Comparison of ENCODE assay signal across 1 cellular context in genomic region chr2:229714736-229715541, GRCh38.
TF ChIP-seq lines count a peak whose summit lies in the region.

No MANE protein-coding gene starts in this region.

TF ChIP-seq in HepG2, 621 proteins besides CTCF, POLR2A, EP300 and RAD21 (continued from another document and continues in another):
- TF ChIP-seq, protein P1, sequence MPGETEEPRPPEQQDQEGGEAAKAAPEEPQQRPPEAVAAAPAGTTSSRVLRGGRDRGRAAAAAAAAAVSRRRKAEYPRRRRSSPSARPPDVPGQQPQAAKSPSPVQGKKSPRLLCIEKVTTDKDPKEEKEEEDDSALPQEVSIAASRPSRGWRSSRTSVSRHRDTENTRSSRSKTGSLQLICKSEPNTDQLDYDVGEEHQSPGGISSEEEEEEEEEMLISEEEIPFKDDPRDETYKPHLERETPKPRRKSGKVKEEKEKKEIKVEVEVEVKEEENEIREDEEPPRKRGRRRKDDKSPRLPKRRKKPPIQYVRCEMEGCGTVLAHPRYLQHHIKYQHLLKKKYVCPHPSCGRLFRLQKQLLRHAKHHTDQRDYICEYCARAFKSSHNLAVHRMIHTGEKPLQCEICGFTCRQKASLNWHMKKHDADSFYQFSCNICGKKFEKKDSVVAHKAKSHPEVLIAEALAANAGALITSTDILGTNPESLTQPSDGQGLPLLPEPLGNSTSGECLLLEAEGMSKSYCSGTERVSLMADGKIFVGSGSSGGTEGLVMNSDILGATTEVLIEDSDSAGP (CRISPR knock-in tag; IDR thresholded peaks at IDR 0.05; ENCODE audit: borderline replicate concordance), result no peak
- TF ChIP-seq ZNF605 (CRISPR knock-in tag; IDR thresholded peaks at IDR 0.05) (peak; percentile 25; the same call in 1 of the 2 replicates), ZNF550 (CRISPR knock-in tag; IDR thresholded peaks at IDR 0.05; ENCODE audit: borderline replicate concordance) (no peak), KDM5B (CRISPR knock-in tag; IDR thresholded peaks at IDR 0.05; ENCODE audit: borderline replicate concordance) (peak; percentile 75; the same call in 1 of the 2 replicates), ZNF652 (CRISPR knock-in tag; IDR thresholded peaks at IDR 0.05; ENCODE audit: borderline replicate concordance, low read depth) (no peak), MTF1 (CRISPR knock-in tag; IDR thresholded peaks at IDR 0.05) (no peak), ZNF883 (CRISPR knock-in tag; IDR thresholded peaks at IDR 0.05; ENCODE audit: not compliant biosample characterization) (no peak), GFI1 (CRISPR knock-in tag; IDR thresholded peaks at IDR 0.05; ENCODE audit: borderline replicate concordance) (0 out of 2 replicates have a peak, but pooled peaks have one; percentile 35), CEBPB (IDR thresholded peaks at IDR 0.05; ENCODE audit: borderline replicate concordance, low read depth, low read length) (no peak), ZNF382 (CRISPR knock-in tag; IDR thresholded peaks at IDR 0.05; ENCODE audit: borderline replicate concordance) (no peak), BCL6 (CRISPR knock-in tag; IDR thresholded peaks at IDR 0.05) (peak; percentile 97), PPARG (CRISPR knock-in tag; conservative IDR thresholded peaks at IDR 0.05) (no peak), HIVEP1 (CRISPR knock-in tag; IDR thresholded peaks at IDR 0.05) (peak; percentile 50; the same call in 1 of the 2 replicates), XBP1 (CRISPR knock-in tag; IDR thresholded peaks at IDR 0.05) (no peak), HMG20B (CRISPR knock-in tag; conservative IDR thresholded peaks at IDR 0.05) (peak; percentile 73; the same call in 1 of the 2 replicates), ZNF879 (CRISPR knock-in tag; IDR thresholded peaks at IDR 0.05) (0 out of 2 replicates have a peak, but pooled peaks have one; percentile 56), RFX3 (CRISPR knock-in tag; IDR thresholded peaks at IDR 0.05) (no peak), RXRA (CRISPR knock-in tag; IDR thresholded peaks at IDR 0.05) (peak; percentile 68; the same call in 1 of the 2 replicates), ATF7-NPFF (CRISPR knock-in tag; IDR thresholded peaks at IDR 0.05; ENCODE audit: low read depth) (peak; percentile 67; the same call in 1 of the 2 replicates), TOE1 (CRISPR knock-in tag; IDR thresholded peaks at IDR 0.05) (no peak), CAMTA2 (CRISPR knock-in tag; IDR thresholded peaks at IDR 0.05; ENCODE audit: borderline replicate concordance) (peak; percentile 71; the same call in 1 of the 2 replicates), MAFK (conservative IDR thresholded peaks at IDR 0.05 in 1 of 2, IDR thresholded peaks at IDR 0.05 in 1 of 2; ENCODE audit: low read length in 2 of 2) (peak in 1 of 2 experiments; percentile 14; a peak in 1 of 4 replicates), ZFP41 (CRISPR knock-in tag; IDR thresholded peaks at IDR 0.05; ENCODE audit: borderline replicate concordance) (peak; percentile 74; the same call in 1 of the 2 replicates), DPF2 (CRISPR knock-in tag; IDR thresholded peaks at IDR 0.05; ENCODE audit: borderline replicate concordance, low read depth) (no peak), ZBTB8A (CRISPR knock-in tag; IDR thresholded peaks at IDR 0.05; ENCODE audit: borderline replicate concordance, low read depth) (no peak), FOXP4 (CRISPR knock-in tag; IDR thresholded peaks at IDR 0.05) (no peak), SIX1 (CRISPR knock-in tag; IDR thresholded peaks at IDR 0.05; ENCODE audit: borderline replicate concordance) (no peak), ZNF317 (CRISPR knock-in tag; IDR thresholded peaks at IDR 0.05) (0 out of 2 replicates have a peak, but pooled peaks have one; percentile 24), ZNF746 (CRISPR knock-in tag; IDR thresholded peaks at IDR 0.05) (no peak), PHF8 (CRISPR knock-in tag; IDR thresholded peaks at IDR 0.05) (no peak), RNF2 (conservative IDR thresholded peaks at IDR 0.05; ENCODE audit: low read depth) (peak; percentile 97), KLF15 (CRISPR knock-in tag; IDR thresholded peaks at IDR 0.05; ENCODE audit: borderline replicate concordance) (no peak), FOXK2 (IDR thresholded peaks at IDR 0.05) (no peak), TMF1 (CRISPR knock-in tag; IDR thresholded peaks at IDR 0.05; ENCODE audit: low read depth) (peak; percentile 69; the same call in 1 of the 2 replicates), MZF1 (CRISPR knock-in tag; IDR thresholded peaks at IDR 0.05; ENCODE audit: borderline replicate concordance) (peak; percentile 63; the same call in 1 of the 2 replicates), KDM2A (CRISPR knock-in tag; IDR thresholded peaks at IDR 0.05; ENCODE audit: borderline replicate concordance, low read depth) (peak; percentile 78)
- TF ChIP-seq, protein P2, sequence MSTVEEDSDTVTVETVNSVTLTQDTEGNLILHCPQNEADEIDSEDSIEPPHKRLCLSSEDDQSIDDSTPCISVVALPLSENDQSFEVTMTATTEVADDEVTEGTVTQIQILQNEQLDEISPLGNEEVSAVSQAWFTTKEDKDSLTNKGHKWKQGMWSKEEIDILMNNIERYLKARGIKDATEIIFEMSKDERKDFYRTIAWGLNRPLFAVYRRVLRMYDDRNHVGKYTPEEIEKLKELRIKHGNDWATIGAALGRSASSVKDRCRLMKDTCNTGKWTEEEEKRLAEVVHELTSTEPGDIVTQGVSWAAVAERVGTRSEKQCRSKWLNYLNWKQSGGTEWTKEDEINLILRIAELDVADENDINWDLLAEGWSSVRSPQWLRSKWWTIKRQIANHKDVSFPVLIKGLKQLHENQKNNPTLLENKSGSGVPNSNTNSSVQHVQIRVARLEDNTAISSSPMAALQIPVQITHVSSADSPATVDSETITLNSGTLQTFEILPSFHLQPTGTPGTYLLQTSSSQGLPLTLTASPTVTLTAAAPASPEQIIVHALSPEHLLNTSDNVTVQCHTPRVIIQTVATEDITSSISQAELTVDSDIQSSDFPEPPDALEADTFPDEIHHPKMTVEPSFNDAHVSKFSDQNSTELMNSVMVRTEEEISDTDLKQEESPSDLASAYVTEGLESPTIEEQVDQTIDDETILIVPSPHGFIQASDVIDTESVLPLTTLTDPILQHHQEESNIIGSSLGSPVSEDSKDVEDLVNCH (CRISPR knock-in tag; IDR thresholded peaks at IDR 0.05), result no peak
- TF ChIP-seq, protein P3, sequence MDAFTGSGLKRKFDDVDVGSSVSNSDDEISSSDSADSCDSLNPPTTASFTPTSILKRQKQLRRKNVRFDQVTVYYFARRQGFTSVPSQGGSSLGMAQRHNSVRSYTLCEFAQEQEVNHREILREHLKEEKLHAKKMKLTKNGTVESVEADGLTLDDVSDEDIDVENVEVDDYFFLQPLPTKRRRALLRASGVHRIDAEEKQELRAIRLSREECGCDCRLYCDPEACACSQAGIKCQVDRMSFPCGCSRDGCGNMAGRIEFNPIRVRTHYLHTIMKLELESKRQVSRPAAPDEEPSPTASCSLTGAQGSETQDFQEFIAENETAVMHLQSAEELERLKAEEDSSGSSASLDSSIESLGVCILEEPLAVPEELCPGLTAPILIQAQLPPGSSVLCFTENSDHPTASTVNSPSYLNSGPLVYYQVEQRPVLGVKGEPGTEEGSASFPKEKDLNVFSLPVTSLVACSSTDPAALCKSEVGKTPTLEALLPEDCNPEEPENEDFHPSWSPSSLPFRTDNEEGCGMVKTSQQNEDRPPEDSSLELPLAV (CRISPR knock-in tag; conservative IDR thresholded peaks at IDR 0.05; ENCODE audit: low read depth), result no peak
- TF ChIP-seq, protein P4, sequence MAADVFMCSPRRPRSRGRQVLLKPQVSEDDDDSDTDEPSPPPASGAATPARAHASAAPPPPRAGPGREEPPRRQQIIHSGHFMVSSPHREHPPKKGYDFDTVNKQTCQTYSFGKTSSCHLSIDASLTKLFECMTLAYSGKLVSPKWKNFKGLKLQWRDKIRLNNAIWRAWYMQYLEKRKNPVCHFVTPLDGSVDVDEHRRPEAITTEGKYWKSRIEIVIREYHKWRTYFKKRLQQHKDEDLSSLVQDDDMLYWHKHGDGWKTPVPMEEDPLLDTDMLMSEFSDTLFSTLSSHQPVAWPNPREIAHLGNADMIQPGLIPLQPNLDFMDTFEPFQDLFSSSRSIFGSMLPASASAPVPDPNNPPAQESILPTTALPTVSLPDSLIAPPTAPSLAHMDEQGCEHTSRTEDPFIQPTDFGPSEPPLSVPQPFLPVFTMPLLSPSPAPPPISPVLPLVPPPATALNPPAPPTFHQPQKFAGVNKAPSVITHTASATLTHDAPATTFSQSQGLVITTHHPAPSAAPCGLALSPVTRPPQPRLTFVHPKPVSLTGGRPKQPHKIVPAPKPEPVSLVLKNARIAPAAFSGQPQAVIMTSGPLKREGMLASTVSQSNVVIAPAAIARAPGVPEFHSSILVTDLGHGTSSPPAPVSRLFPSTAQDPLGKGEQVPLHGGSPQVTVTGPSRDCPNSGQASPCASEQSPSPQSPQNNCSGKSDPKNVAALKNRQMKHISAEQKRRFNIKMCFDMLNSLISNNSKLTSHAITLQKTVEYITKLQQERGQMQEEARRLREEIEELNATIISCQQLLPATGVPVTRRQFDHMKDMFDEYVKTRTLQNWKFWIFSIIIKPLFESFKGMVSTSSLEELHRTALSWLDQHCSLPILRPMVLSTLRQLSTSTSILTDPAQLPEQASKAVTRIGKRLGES (CRISPR knock-in tag; IDR thresholded peaks at IDR 0.05; ENCODE audit: borderline replicate concordance), result no peak
- TF ChIP-seq, protein P5, sequence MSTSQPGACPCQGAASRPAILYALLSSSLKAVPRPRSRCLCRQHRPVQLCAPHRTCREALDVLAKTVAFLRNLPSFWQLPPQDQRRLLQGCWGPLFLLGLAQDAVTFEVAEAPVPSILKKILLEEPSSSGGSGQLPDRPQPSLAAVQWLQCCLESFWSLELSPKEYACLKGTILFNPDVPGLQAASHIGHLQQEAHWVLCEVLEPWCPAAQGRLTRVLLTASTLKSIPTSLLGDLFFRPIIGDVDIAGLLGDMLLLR (CRISPR knock-in tag; IDR thresholded peaks at IDR 0.05), result no peak
- TF ChIP-seq, protein P6, sequence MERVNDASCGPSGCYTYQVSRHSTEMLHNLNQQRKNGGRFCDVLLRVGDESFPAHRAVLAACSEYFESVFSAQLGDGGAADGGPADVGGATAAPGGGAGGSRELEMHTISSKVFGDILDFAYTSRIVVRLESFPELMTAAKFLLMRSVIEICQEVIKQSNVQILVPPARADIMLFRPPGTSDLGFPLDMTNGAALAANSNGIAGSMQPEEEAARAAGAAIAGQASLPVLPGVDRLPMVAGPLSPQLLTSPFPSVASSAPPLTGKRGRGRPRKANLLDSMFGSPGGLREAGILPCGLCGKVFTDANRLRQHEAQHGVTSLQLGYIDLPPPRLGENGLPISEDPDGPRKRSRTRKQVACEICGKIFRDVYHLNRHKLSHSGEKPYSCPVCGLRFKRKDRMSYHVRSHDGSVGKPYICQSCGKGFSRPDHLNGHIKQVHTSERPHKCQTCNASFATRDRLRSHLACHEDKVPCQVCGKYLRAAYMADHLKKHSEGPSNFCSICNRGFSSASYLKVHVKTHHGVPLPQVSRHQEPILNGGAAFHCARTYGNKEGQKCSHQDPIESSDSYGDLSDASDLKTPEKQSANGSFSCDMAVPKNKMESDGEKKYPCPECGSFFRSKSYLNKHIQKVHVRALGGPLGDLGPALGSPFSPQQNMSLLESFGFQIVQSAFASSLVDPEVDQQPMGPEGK (CRISPR knock-in tag; IDR thresholded peaks at IDR 0.05), result peak; percentile 31; the same call in 1 of the 2 replicates
- TF ChIP-seq, protein P7, sequence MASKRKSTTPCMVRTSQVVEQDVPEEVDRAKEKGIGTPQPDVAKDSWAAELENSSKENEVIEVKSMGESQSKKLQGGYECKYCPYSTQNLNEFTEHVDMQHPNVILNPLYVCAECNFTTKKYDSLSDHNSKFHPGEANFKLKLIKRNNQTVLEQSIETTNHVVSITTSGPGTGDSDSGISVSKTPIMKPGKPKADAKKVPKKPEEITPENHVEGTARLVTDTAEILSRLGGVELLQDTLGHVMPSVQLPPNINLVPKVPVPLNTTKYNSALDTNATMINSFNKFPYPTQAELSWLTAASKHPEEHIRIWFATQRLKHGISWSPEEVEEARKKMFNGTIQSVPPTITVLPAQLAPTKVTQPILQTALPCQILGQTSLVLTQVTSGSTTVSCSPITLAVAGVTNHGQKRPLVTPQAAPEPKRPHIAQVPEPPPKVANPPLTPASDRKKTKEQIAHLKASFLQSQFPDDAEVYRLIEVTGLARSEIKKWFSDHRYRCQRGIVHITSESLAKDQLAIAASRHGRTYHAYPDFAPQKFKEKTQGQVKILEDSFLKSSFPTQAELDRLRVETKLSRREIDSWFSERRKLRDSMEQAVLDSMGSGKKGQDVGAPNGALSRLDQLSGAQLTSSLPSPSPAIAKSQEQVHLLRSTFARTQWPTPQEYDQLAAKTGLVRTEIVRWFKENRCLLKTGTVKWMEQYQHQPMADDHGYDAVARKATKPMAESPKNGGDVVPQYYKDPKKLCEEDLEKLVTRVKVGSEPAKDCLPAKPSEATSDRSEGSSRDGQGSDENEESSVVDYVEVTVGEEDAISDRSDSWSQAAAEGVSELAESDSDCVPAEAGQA (IDR thresholded peaks at IDR 0.05; ENCODE audit: low read depth), result no peak
- TF ChIP-seq, protein P7 (CRISPR knock-in tag; IDR thresholded peaks at IDR 0.05; ENCODE audit: borderline replicate concordance), result no peak
- TF ChIP-seq, protein P8, sequence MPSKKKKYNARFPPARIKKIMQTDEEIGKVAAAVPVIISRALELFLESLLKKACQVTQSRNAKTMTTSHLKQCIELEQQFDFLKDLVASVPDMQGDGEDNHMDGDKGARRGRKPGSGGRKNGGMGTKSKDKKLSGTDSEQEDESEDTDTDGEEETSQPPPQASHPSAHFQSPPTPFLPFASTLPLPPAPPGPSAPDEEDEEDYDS (CRISPR knock-in tag; IDR thresholded peaks at IDR 0.05), result no peak
